Comparison of ENCODE assay signal across 15 cellular contexts in genomic region chr17:2815781-2816185, GRCh38. TPM values are rescaled to one million over a fixed set of nuclear protein-coding genes. Genes with fewer than 3 reads are reported as not detected.
DNase-seq lines count a peak whose midpoint lies in the region; ATAC-seq, FAIRE-seq and TF ChIP-seq lines count a peak whose summit lies in the region.
"Had no signal": no experiment of that assay in that cellular context is flagged by ENCODE, and none has a peak within 500 bp of the region (broad histone marks: within the 10 kb centered on the region; RNA-seq: fewer than 3 reads in every experiment).

No MANE protein-coding gene starts in this region.

- H2AFZ ChIP-seq in neuronal stem cell (ENCODE audit: low read length) = no peak overlapping the region

- no peak overlapping the region for H3K4me3 ChIP-seq in neuronal stem cell (ENCODE audit: low read length in 2 of 2)
- H3K4me3 ChIP-seq: esophagus squamous epithelium had no signal

- H3K79me1 ChIP-seq in neuronal stem cell (ENCODE audit: low read depth, low read length) = peaks cover 3% of the 10 kb centered on the region

- peaks cover 0 to 30% of the 10 kb centered on the region in 2 donors for H3K4me1 ChIP-seq in neuronal stem cell (ENCODE audit: control insufficient read depth in 2 of 2, insufficient read depth in 1 of 2, low read depth in 1 of 2, low read length in 2 of 2)

- no peaks in the 10 kb centered on the region for H3K27me3 ChIP-seq in neuronal stem cell (ENCODE audit: control insufficient read depth in 3 of 3, insufficient read depth in 3 of 3, low read depth in 1 of 3, low read length in 3 of 3)

- DNase-seq in T-helper 2 cell treated with Interferon-gamma antibody and Interleukin-4, amounts not matched to agents 5 μg/mL and 100 μg/mL, for 36 hours (ENCODE audit: low spot score) = no peak
- DNase-seq in T-helper 2 cell (no peak), HTR-8/SVneo (ENCODE audit: insufficient read length, low spot score) (no peak), activated B cell treated with CpG ODN at 0.5 μM for 24 hours (no peak), neuronal stem cell (ENCODE audit: low spot score) (no peak)
- no peak for DNase-seq in activated T-cell treated with anti-CD3 and anti-CD28 coated beads, Interleukin-2, amount 50 U/mL, for 48 hours
- DNase-seq: DMS79, esophagus squamous epithelium, NCI-H2171 treated with DMSO at 0.1 percent for 48 hours had no signal

- no peak overlapping the region for H2BK120ac ChIP-seq in neuronal stem cell (ENCODE audit: low read depth, low read length)

- H2BK15ac ChIP-seq in neuronal stem cell (ENCODE audit: low read length) = no peak overlapping the region

- H3K36me3 Mint-ChIP-seq in T-helper 2 cell treated with Interferon-gamma antibody and Interleukin-4, amounts not matched to agents 5 μg/mL and 100 μg/mL, for 36 hours (ENCODE audit: low read depth) = peaks cover 22% of the 10 kb centered on the region
- no peaks in the 10 kb centered on the region for H3K36me3 Mint-ChIP-seq in activated B cell treated with CpG ODN at 0.5 μM for 24 hours (ENCODE audit: low read depth)
- no peaks in the 10 kb centered on the region for H3K36me3 Mint-ChIP-seq in activated T-helper 17 cell treated with anti-CD3 and anti-CD28 coated beads, Interleukin-2, amount 50 U/mL, for 72 hours (ENCODE audit: low read depth)
- H3K36me3 Mint-ChIP-seq: mesothelial cell of epicardium had no signal

- H3K9ac ChIP-seq in neuronal stem cell (ENCODE audit: low read depth, low read length, poor library complexity) = no peak overlapping the region

- CTCF ChIA-PET in activated B cell treated with CpG ODN at 0.5 μM for 24 hours (lab: Charles Lee) = interaction anchor here (1.6 to 2.5 kb wide), 4 partner anchors 21 to 400 kb away, joined by 3 to 21 read pairs (median 14); no protein-coding TSS in a partner anchor

- H3K27me3 Mint-ChIP-seq in T-helper 2 cell treated with Interferon-gamma antibody and Interleukin-4, amounts not matched to agents 5 μg/mL and 100 μg/mL, for 36 hours (ENCODE audit: low read depth) = peaks cover 18% of the 10 kb centered on the region
- no peaks in the 10 kb centered on the region for H3K27me3 Mint-ChIP-seq in activated B cell treated with CpG ODN at 0.5 μM for 24 hours
- no peaks in the 10 kb centered on the region for H3K27me3 Mint-ChIP-seq in activated T-helper 17 cell treated with anti-CD3 and anti-CD28 coated beads, Interleukin-2, amount 50 U/mL, for 72 hours

- H3K36me3 ChIP-seq in neuronal stem cell (replicated peaks in 1 of 2; ENCODE audit: control insufficient read depth in 2 of 2, insufficient read depth in 2 of 2, low read length in 2 of 2) = no peaks in the 10 kb centered on the region
- H3K36me3 ChIP-seq: esophagus squamous epithelium had no signal

- no peaks in the 10 kb centered on the region for H3K9me3 Mint-ChIP-seq in T-helper 2 cell treated with Interferon-gamma antibody and Interleukin-4, amounts not matched to agents 5 μg/mL and 100 μg/mL, for 36 hours
- no peaks in the 10 kb centered on the region for H3K9me3 Mint-ChIP-seq in activated B cell treated with CpG ODN at 0.5 μM for 24 hours
- no peaks in the 10 kb centered on the region for H3K9me3 Mint-ChIP-seq in activated T-helper 17 cell treated with anti-CD3 and anti-CD28 coated beads, Interleukin-2, amount 50 U/mL, for 72 hours
- H3K9me3 Mint-ChIP-seq: mesothelial cell of epicardium had no signal

- peak overlapping the region; percentile 22 for H3K14ac ChIP-seq in neuronal stem cell (ENCODE audit: low read length)

- no peak overlapping the region for H3K4ac ChIP-seq in neuronal stem cell (ENCODE audit: low read length)

- peak overlapping the region; percentile 88 for H3K18ac ChIP-seq in neuronal stem cell (ENCODE audit: low read length)

- POLR2A ChIA-PET in activated B cell treated with CpG ODN at 0.5 μM for 24 hours (lab: Charles Lee) = interaction anchor here (0.5 to 2.3 kb wide), 7 partner anchors 19 to 1098 kb away, joined by 3 to 51 read pairs (median 13); partner anchors contain the start of gene RAP1GAP2

- peak; percentile 23 for FAIRE-seq in HTR-8/SVneo (lab: Jason Lieb, UNC)
- FAIRE-seq: colon, RCC 7860, TTC549 had no signal

- no peak overlapping the region for H3K4me2 ChIP-seq in neuronal stem cell (ENCODE audit: insufficient read depth, low read length, poor library complexity, severe bottlenecking)

- H3K4me3 Mint-ChIP-seq in T-helper 2 cell treated with Interferon-gamma antibody and Interleukin-4, amounts not matched to agents 5 μg/mL and 100 μg/mL, for 36 hours = peak overlapping the region; percentile 73
- peak overlapping the region; percentile 38 for H3K4me3 Mint-ChIP-seq in activated B cell treated with CpG ODN at 0.5 μM for 24 hours
- no peak overlapping the region for H3K4me3 Mint-ChIP-seq in activated T-helper 17 cell treated with anti-CD3 and anti-CD28 coated beads, Interleukin-2, amount 50 U/mL, for 72 hours
- H3K4me3 Mint-ChIP-seq: mesothelial cell of epicardium had no signal

- TF ChIP-seq CTCF in activated B cell treated with CpG ODN at 0.5 μM for 24 hours (IDR thresholded peaks at IDR 0.05) = no peak

- no CpG with 5 or more reads among the region's 17 CpGs for WGBS in neuronal stem cell (ENCODE audit: extremely low coverage in 2 of 2, insufficient read length in 2 of 2, insufficient replicate concordance in 1 of 2), 2 donors

- intact Hi-C loops in activated B cell treated with CpG ODN at 0.5 μM for 24 hours (cut with micrococcal nuclease) = no loop called here

- H3K9me3 ChIP-seq in neuronal stem cell (replicated peaks in 1 of 2; ENCODE audit: control insufficient read depth in 2 of 2, insufficient read depth in 1 of 2, low read depth in 1 of 2, low read length in 2 of 2) = no peaks in the 10 kb centered on the region
- H3K9me3 ChIP-seq: esophagus squamous epithelium had no signal

- peak overlapping the region; percentile 12 for H3K27ac ChIP-seq in neuronal stem cell (replicated peaks; ENCODE audit: low read length)
- H3K27ac ChIP-seq: esophagus squamous epithelium had no signal

- peak overlapping the region; percentile 49 for H2AK5ac ChIP-seq in neuronal stem cell (ENCODE audit: low read depth, low read length)

- peak overlapping the region; percentile 57 for H2BK5ac ChIP-seq in neuronal stem cell (ENCODE audit: low read length)

- H4K91ac ChIP-seq in neuronal stem cell (ENCODE audit: low read depth, low read length, poor library complexity) = no peak overlapping the region

- H3K4me1 Mint-ChIP-seq in T-helper 2 cell treated with Interferon-gamma antibody and Interleukin-4, amounts not matched to agents 5 μg/mL and 100 μg/mL, for 36 hours (ENCODE audit: low read depth) = peaks cover 31% of the 10 kb centered on the region
- H3K4me1 Mint-ChIP-seq in activated B cell treated with CpG ODN at 0.5 μM for 24 hours = peaks cover 48% of the 10 kb centered on the region
- peaks cover 5% of the 10 kb centered on the region for H3K4me1 Mint-ChIP-seq in activated T-helper 17 cell treated with anti-CD3 and anti-CD28 coated beads, Interleukin-2, amount 50 U/mL, for 72 hours

- H2BK12ac ChIP-seq in neuronal stem cell (ENCODE audit: low read length) = peak overlapping the region; percentile 87

- H3K23ac ChIP-seq in neuronal stem cell (ENCODE audit: low read depth, low read length, poor library complexity) = no peak overlapping the region

- ATAC-seq in activated B cell treated with CpG ODN at 0.5 μM for 24 hours (ENCODE audit: low read depth) = no peak
- ATAC-seq in HG02759 (IDR thresholded peaks at IDR 0.05; ENCODE audit: unreplicated experiment) = no peak
- no peak for ATAC-seq in activated T-helper 17 cell treated with anti-CD3 and anti-CD28 coated beads, Interleukin-2, amount 50 U/mL, for 72 hours (replicated peaks)

- no peak overlapping the region for H4K8ac ChIP-seq in neuronal stem cell (ENCODE audit: low read depth, low read length)

- peak overlapping the region; percentile 76 for H3K27ac Mint-ChIP-seq in T-helper 2 cell treated with Interferon-gamma antibody and Interleukin-4, amounts not matched to agents 5 μg/mL and 100 μg/mL, for 36 hours
- peak overlapping the region; percentile 18 for H3K27ac Mint-ChIP-seq in activated B cell treated with CpG ODN at 0.5 μM for 24 hours
- no peak overlapping the region for H3K27ac Mint-ChIP-seq in activated T-helper 17 cell treated with anti-CD3 and anti-CD28 coated beads, Interleukin-2, amount 50 U/mL, for 72 hours
- H3K27ac Mint-ChIP-seq: mesothelial cell of epicardium had no signal

RNA-seq across cellular contexts. Expression of gene RAP1GAP2, which starts 19.5 kb away (rescaled TPM):
- 2.5 and 2.6 TPM in 2 replicates for total RNA-seq in activated B cell treated with CpG ODN at 0.5 μM for 24 hours
- polyA plus RNA-seq in neuronal stem cell (2013, experiment 1 of 2) = 2.9 TPM
- polyA plus RNA-seq in neuronal stem cell (2013, experiment 2 of 2) = 3.1 TPM
- 1 to 10 TPM in 1 of 2 donors, under 1 TPM in 1; 0.77 to 1.6 TPM for total RNA-seq in activated T-helper 17 cell treated with anti-CD3 and anti-CD28 coated beads, Interleukin-2, amount 50 U/mL, for 72 hours
